ENCODE assay signal across 20 cellular contexts in the genomic region with DNA sequence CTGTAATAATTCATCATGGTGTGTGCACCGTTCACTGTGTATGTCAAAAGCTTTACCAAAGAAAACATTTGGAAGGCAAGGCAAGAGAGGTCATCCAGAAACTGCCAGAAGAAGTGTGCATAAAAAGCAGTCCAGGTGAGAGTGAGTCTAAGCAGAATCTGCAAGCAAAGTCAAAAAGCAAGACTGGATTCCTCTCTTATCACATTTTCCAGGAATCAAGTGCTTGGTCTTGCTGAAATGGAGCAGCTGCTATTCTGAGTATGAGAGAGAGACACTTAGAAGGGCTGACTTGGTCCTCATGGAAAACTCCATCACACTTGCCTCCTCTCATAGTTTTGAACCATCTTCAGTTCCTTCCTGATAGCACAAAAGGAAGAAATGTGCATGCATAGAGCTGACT.
DNase-seq lines count a peak whose midpoint lies in the region; ATAC-seq, FAIRE-seq and TF ChIP-seq lines count a peak whose summit lies in the region.
"Had no signal": no experiment of that assay in that cellular context is flagged by ENCODE, and none has a peak within 500 bp of the region (broad histone marks: within the 10 kb centered on the region; RNA-seq: fewer than 3 reads in every experiment).

No MANE protein-coding gene starts in this region.

- WGBS in K562 (ENCODE audit: insufficient coverage, low coverage, missing lambda C conversion rate) = 10% methylated on average over 1 of the region's 1 CpG

- DNase-seq in K562 (ENCODE audit: extremely low read depth in 1 of 4, low spot score in 3 of 4) (no peak), bronchial epithelial cell (ENCODE audit: low read depth) (no peak), foreskin keratinocyte (no peak), osteocyte (ENCODE audit: extremely low spot score, unreplicated experiment) (peak; percentile 1), inferior parietal cortex (ENCODE audit: extremely low spot score) (no peak), epidermal melanocyte (ENCODE audit: insufficient read length, low spot score) (no peak), amygdala (lab: John Stamatoyannopoulos, UW) (no peak)
- DNase-seq: C1 segment of cervical spinal cord; Calu3; CD4-positive, alpha-beta memory T cell; COR-L47; DMS153; DND-41; GOT3; HFFc6 had no signal

- H3K4me3 ChIP-seq in K562 (no peak overlapping the region), bronchial epithelial cell (ENCODE audit: low read depth, low read length) (no peak overlapping the region)
- H3K4me3 ChIP-seq: HAP-1 had no signal

- TF ChIP-seq POLR2A in K562 (conservative IDR thresholded peaks at IDR 0.05) = no peak

- CTCF ChIA-PET in K562 (lab: Yijun Ruan, JAX; ENCODE audit: low intra/inter-chr PET ratio) = no interaction called here

- TF ChIP-seq EP300 in K562 (IDR thresholded peaks at IDR 0.05; ENCODE audit: low read length) = no peak

- no peak for TF ChIP-seq RAD21 in K562 (CRISPR knock-in tag; conservative IDR thresholded peaks at IDR 0.05 in 1 of 2, IDR thresholded peaks at IDR 0.05 in 1 of 2)

- peaks cover 0 to 7% of the 10 kb centered on the region in 2 experiments; a peak in 1 of 5 replicates for H3K4me1 ChIP-seq in K562 (replicated peaks in 1 of 2; ENCODE audit: control insufficient read depth in 2 of 2, insufficient read depth in 2 of 2, low read length in 2 of 2)
- peaks cover 8% of the 10 kb centered on the region for H3K4me1 ChIP-seq in foreskin keratinocyte
- H3K4me1 ChIP-seq: HAP-1 had no signal

- intact Hi-C loops in K562 (cut with micrococcal nuclease) = no loop called here

- no peaks in the 10 kb centered on the region for H3K4me1 Mint-ChIP-seq in osteocyte (ENCODE audit: unreplicated experiment)
- H3K4me1 Mint-ChIP-seq: CD4-positive, alpha-beta memory T cell had no signal

- FAIRE-seq in K562 (lab: Jason Lieb, UNC) (peak; percentile 19), bronchial epithelial cell (lab: Jason Lieb, UNC) (peak; percentile 13)
- FAIRE-seq: G401.6, GM12892, H54 had no signal

- POLR2A ChIA-PET in K562 (lab: Yijun Ruan, JAX) = interaction anchor here (0.7 kb wide), 1 partner anchor 14 kb away, joined by 3 read pairs; no protein-coding TSS in a partner anchor

- no peaks in the 10 kb centered on the region; the same call in 1 of the 2 replicates for H3K9me3 ChIP-seq in K562 (replicated peaks; ENCODE audit: control insufficient read depth, insufficient read depth, low read depth, low read length)
- H3K9me3 ChIP-seq: HAP-1 had no signal

- no peaks in the 10 kb centered on the region for H3K9me1 ChIP-seq in K562 (ENCODE audit: control insufficient read depth, insufficient read depth, low read length)

- H3K27ac Mint-ChIP-seq in osteocyte (ENCODE audit: unreplicated experiment) = no peak overlapping the region
- H3K27ac Mint-ChIP-seq: HFFc6 had no signal

- BruUV-seq in K562 (replicated peaks; lab: Mats Ljungman, UMichigan) = no TSS peak

- in situ Hi-C loops in K562 (cut with MboI) = no loop called here

- ATAC-seq in K562 (no peak), foreskin keratinocyte (no peak), HG02884 (IDR thresholded peaks at IDR 0.05; ENCODE audit: unreplicated experiment) (no peak)

- no peak overlapping the region for H3K4me2 ChIP-seq in K562 (ENCODE audit: insufficient read depth, low read length)

- no peaks in the 10 kb centered on the region for H3K36me3 ChIP-seq in K562 (ENCODE audit: control insufficient read depth, insufficient read depth, low read length)
- no peaks in the 10 kb centered on the region for H3K36me3 ChIP-seq in bronchial epithelial cell (ENCODE audit: control insufficient read depth, insufficient read depth, low read length)
- H3K36me3 ChIP-seq: HAP-1 had no signal

- H3K4me3 Mint-ChIP-seq in osteocyte (ENCODE audit: unreplicated experiment) = no peak overlapping the region
- H3K4me3 Mint-ChIP-seq: CD4-positive, alpha-beta memory T cell; HFFc6 had no signal

- H3K9ac ChIP-seq in K562 (ENCODE audit: insufficient read depth in 1 of 2, low read depth in 2 of 2, low read length in 2 of 2) = no peak overlapping the region

- TF ChIP-seq CTCF in K562 (IDR thresholded peaks at IDR 0.05 in 2 of 3, conservative IDR thresholded peaks at IDR 0.05 in 1 of 3; ENCODE audit: insufficient read depth in 2 of 3, low read depth in 1 of 3, low read length in 3 of 3) (no peak), bronchial epithelial cell (IDR thresholded peaks at IDR 0.05; ENCODE audit: insufficient read depth, low read length, severe bottlenecking) (no peak), foreskin keratinocyte (conservative IDR thresholded peaks at IDR 0.05) (no peak), osteocyte (IDR thresholded peaks at IDR 0.05) (no peak)

- peaks cover 2% of the 10 kb centered on the region for H3K36me3 Mint-ChIP-seq in osteocyte (ENCODE audit: unreplicated experiment)
- H3K36me3 Mint-ChIP-seq: CD4-positive, alpha-beta memory T cell had no signal

- H3K27me3 ChIP-seq in K562 (ENCODE audit: control insufficient read depth in 2 of 2, insufficient read depth in 2 of 2, low read length in 2 of 2) (no peaks in the 10 kb centered on the region), bronchial epithelial cell (ENCODE audit: control insufficient read depth, insufficient read depth, low read length) (no peaks in the 10 kb centered on the region), foreskin keratinocyte (no peaks in the 10 kb centered on the region)

- H3K9me3 Mint-ChIP-seq in osteocyte (ENCODE audit: unreplicated experiment) = peaks cover 4% of the 10 kb centered on the region

- H4K20me1 ChIP-seq in K562 (replicated peaks; ENCODE audit: control insufficient read depth, insufficient read depth, low read length) = no peaks in the 10 kb centered on the region

- H3K27me3 Mint-ChIP-seq in osteocyte (ENCODE audit: unreplicated experiment) = no peaks in the 10 kb centered on the region
- H3K27me3 Mint-ChIP-seq: CD4-positive, alpha-beta memory T cell had no signal

- H3K79me2 ChIP-seq in K562 (ENCODE audit: control insufficient read depth, insufficient read depth, low read length) = no peaks in the 10 kb centered on the region

- H3K27ac ChIP-seq in K562 (ENCODE audit: extremely low read depth, low read depth, low read length) = no peak overlapping the region
- peak overlapping the region; percentile 37 for H3K27ac ChIP-seq in foreskin keratinocyte

- no peak overlapping the region for H2AFZ ChIP-seq in K562 (ENCODE audit: low read depth, low read length)

TF ChIP-seq in K562, 482 proteins besides CTCF, POLR2A, EP300 and RAD21:
- TF ChIP-seq USF1 (CRISPR knock-in tag; IDR thresholded peaks at IDR 0.05) (no peak), TOE1 (IDR thresholded peaks at IDR 0.05; ENCODE audit: borderline replicate concordance) (no peak), TOE1 (CRISPR knock-in tag; IDR thresholded peaks at IDR 0.05; ENCODE audit: borderline replicate concordance, low read depth) (no peak), SIX5 (IDR thresholded peaks at IDR 0.05; ENCODE audit: borderline replicate concordance in 1 of 2, insufficient read depth in 1 of 2, low read depth in 1 of 2, low read length in 2 of 2) (no peak), HDGF (IDR thresholded peaks at IDR 0.05) (no peak), ZNF512 (tag; IDR thresholded peaks at IDR 0.05) (no peak), ZNF232 (CRISPR knock-in tag; IDR thresholded peaks at IDR 0.05) (no peak)
- TF ChIP-seq, protein P1, sequence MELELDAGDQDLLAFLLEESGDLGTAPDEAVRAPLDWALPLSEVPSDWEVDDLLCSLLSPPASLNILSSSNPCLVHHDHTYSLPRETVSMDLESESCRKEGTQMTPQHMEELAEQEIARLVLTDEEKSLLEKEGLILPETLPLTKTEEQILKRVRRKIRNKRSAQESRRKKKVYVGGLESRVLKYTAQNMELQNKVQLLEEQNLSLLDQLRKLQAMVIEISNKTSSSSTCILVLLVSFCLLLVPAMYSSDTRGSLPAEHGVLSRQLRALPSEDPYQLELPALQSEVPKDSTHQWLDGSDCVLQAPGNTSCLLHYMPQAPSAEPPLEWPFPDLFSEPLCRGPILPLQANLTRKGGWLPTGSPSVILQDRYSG (tag; conservative IDR thresholded peaks at IDR 0.05; ENCODE audit: low read depth) = no peak
